In the genomic region with DNA sequence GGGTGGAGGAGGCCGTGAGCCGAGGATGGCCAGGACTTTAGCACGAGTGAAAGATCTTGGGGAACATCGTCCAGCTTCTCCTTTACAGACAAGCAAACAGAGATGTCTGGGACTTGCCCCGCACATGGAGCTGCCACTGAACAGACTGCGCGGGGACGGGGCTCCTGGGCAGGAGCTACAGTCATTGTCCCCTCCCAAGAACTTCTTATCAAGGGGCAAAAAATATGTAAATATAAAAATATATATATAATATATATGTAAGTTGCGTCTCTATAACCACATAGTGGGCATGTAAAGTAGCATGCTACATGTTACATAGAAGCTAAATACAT, we compare ENCODE assay signal across 31 cellular contexts.
"Had no signal": no experiment of that assay in that cellular context is flagged by ENCODE, and none has a peak within 500 bp of the region (broad histone marks: within the 10 kb centered on the region; RNA-seq: fewer than 3 reads in every experiment).

No MANE protein-coding gene starts in this region.

- H3K4me1 ChIP-seq: adrenal gland, body of pancreas, breast epithelium had no signal

- H3K27me3 ChIP-seq: adrenal gland, body of pancreas, brain microvascular endothelial cell had no signal

- H3K36me3 ChIP-seq: adrenal gland, brain microvascular endothelial cell, breast epithelium had no signal

- DNase-seq: activated B cell treated with CpG ODN at 0.5 μM for 24 hours; activated CD4-positive, alpha-beta memory T cell treated with anti-CD3 and anti-CD28 coated beads for 36 hours; activated CD4-positive, alpha-beta T cell treated with anti-CD3 and anti-CD28 coated beads for 4 hours; activated CD4-positive, alpha-beta T cell treated with anti-CD3 and anti-CD28 coated beads, Interleukin-2, amount 10 ng/mL, durations not matched to agents 24 days and 14 days; activated CD4-positive, alpha-beta T cell treated with anti-CD3 and anti-CD28 coated beads, Interleukin-2, amount 50 U/mL, for 1 hour; activated CD4-positive, alpha-beta T cell treated with anti-CD3 and anti-CD28 coated beads, Interleukin-2, amount 50 U/mL, for 4 hours; activated CD4-positive, CD25-positive, alpha-beta regulatory T cell treated with anti-CD3 and anti-CD28 coated beads, Interleukin-2, amount 50 U/mL, for 72 hours; activated CD8-positive, alpha-beta memory T cell treated with anti-CD3 and anti-CD28 coated beads, Interleukin-2, amount 50 U/mL, for 4 hours; activated CD8-positive, alpha-beta T cell treated with anti-CD3 and anti-CD28 coated beads for 36 hours; activated gamma-delta T cell treated with Interleukin-2 at 50 U/mL for 16 hours; activated naive CD4-positive, alpha-beta T cell; activated naive CD4-positive, alpha-beta T cell treated with anti-CD3 and anti-CD28 coated beads for 36 hours; activated naive CD4-positive, alpha-beta T cell treated with anti-CD3 and anti-CD28 coated beads, Interleukin-2, amount 50 U/mL, for 16 hours; activated naive CD8-positive, alpha-beta T cell treated with anti-CD3 and anti-CD28 coated beads for 36 hours; activated T-cell treated with anti-CD3 and anti-CD28 coated beads for 4 hours; activated T-cell treated with anti-CD3 and anti-CD28 coated beads, Interleukin-2, amount 50 U/mL, for 1 hour; activated T-cell treated with anti-CD3 and anti-CD28 coated beads, Interleukin-2, amount 50 U/mL, for 4 hours; activated T-cell treated with anti-CD3 and anti-CD28 coated beads, Interleukin-2, amount 50 U/mL, for 72 hours; amniotic stem cell; body of pancreas; brain microvascular endothelial cell; central memory CD4-positive, alpha-beta T cell; T-helper 17 cell; T-helper 9 cell had no signal

- H3K9me3 ChIP-seq: adrenal gland, body of pancreas, breast epithelium had no signal

- FAIRE-seq: astrocyte had no signal

- ATAC-seq: activated CD8-positive, alpha-beta T cell treated with anti-CD3 and anti-CD28 coated beads for 36 hours; activated naive CD4-positive, alpha-beta T cell treated with anti-CD3 and anti-CD28 coated beads, Interleukin-2, amount 50 U/mL, for 72 hours; activated T-cell treated with anti-CD3 and anti-CD28 coated beads, Interleukin-2, amount 50 U/mL, for 4 hours; activated T-cell treated with anti-CD3 and anti-CD28 coated beads, Interleukin-2, amount 50 U/mL, for 72 hours; activated T-helper 17 cell treated with anti-CD3 and anti-CD28 coated beads, Interleukin-2, amount 50 U/mL, for 72 hours; body of pancreas; T-cell; T-helper 17 cell had no signal

- H3K4me3 ChIP-seq: adrenal gland, body of pancreas, breast epithelium had no signal

- H3K27ac ChIP-seq: adrenal gland, body of pancreas, brain microvascular endothelial cell, breast epithelium, VCaP had no signal
